In genomic region chr16:53091508-53092211, GRCh38 we compare ENCODE assay signal across 8 cellular contexts. TPM values are rescaled to one million over a fixed set of nuclear protein-coding genes. Genes with fewer than 3 reads are reported as not detected.
DNase-seq lines count a peak whose midpoint lies in the region; ATAC-seq, FAIRE-seq and TF ChIP-seq lines count a peak whose summit lies in the region.

No MANE protein-coding gene starts in this region.

- peaks cover 2% of the 10 kb centered on the region for H3K79me2 ChIP-seq in endothelial cell of umbilical vein (ENCODE audit: control insufficient read depth, insufficient read depth, low read length)

- H4K20me1 ChIP-seq in endothelial cell of umbilical vein (replicated peaks; ENCODE audit: control insufficient read depth, extremely low read depth, insufficient read depth, low read length) = no peaks in the 10 kb centered on the region

- 27% methylated on average over 7 of the region's 7 CpGs for WGBS in urinary bladder

- peak overlapping the region; percentile 44 for H3K4me2 ChIP-seq in endothelial cell of umbilical vein (ENCODE audit: insufficient read depth, low read length)

- H3K9me3 ChIP-seq in endothelial cell of umbilical vein (replicated peaks; ENCODE audit: control insufficient read depth, insufficient read depth, low read length) = no peaks in the 10 kb centered on the region

- CTCF ChIA-PET in endothelial cell of umbilical vein (lab: Charles Lee) = interaction anchor here (0.6 to 5.6 kb wide), 6 partner anchors 8 to 116 kb away, joined by 3 to 31 read pairs (median 8); partner anchors contain the start of gene CHD9

- H2AFZ ChIP-seq in endothelial cell of umbilical vein (ENCODE audit: low read depth, low read length) = peak overlapping the region; percentile 9

- H3K27me3 ChIP-seq in endothelial cell of umbilical vein (ENCODE audit: control insufficient read depth in 2 of 2, insufficient read depth in 2 of 2, low read length in 2 of 2) = no peaks in the 10 kb centered on the region

- no TSS peak for BruUV-seq in endothelial cell of umbilical vein (replicated peaks; lab: Mats Ljungman, UMichigan)

- DNase-seq in DMS 273 (lab: John Stamatoyannopoulos, UW; ENCODE audit: unreplicated experiment) (peak; percentile 99), RPMI7951 (ENCODE audit: low read depth) (peak; percentile 94), endothelial cell of umbilical vein (ENCODE audit: low read depth, low spot score) (peak; percentile 69), middle frontal gyrus (ENCODE audit: extremely low spot score, low spot score) (peak; percentile 77)
- no peak for DNase-seq in activated CD8-positive, alpha-beta memory T cell treated with anti-CD3 and anti-CD28 coated beads, Interleukin-2, amount 50 U/mL, for 48 hours

- H3K9me1 ChIP-seq in endothelial cell of umbilical vein (replicated peaks; ENCODE audit: control insufficient read depth, extremely low read depth, insufficient read depth, low read length) = no peaks in the 10 kb centered on the region

- FAIRE-seq in endothelial cell of umbilical vein (lab: Jason Lieb, UNC) = peak; percentile 55

- H3K27ac ChIP-seq in endothelial cell of umbilical vein (ENCODE audit: insufficient read depth, low read depth, low read length) = peak overlapping the region; percentile 72
- peak overlapping the region; percentile 74 for H3K27ac ChIP-seq in urinary bladder (ENCODE audit: low read depth)

- TF ChIP-seq CTCF in endothelial cell of umbilical vein (IDR thresholded peaks at IDR 0.05; ENCODE audit: extremely low read depth in 1 of 2, insufficient read depth in 1 of 2, low read depth in 1 of 2, low read length in 2 of 2) = no peak

- intact Hi-C loops in endothelial cell of umbilical vein (cut with micrococcal nuclease) = loop anchor here (1.0 to 5.0 kb wide), 4 partner anchors 8 to 426 kb away; no protein-coding TSS in a partner anchor

- TF ChIP-seq POLR2A in endothelial cell of umbilical vein (IDR thresholded peaks at IDR 0.05; ENCODE audit: low read depth, low read length) = no peak

- no peak overlapping the region for H3K4me3 ChIP-seq in endothelial cell of umbilical vein (replicated peaks in 1 of 3; ENCODE audit: insufficient read depth in 1 of 3, low read depth in 1 of 3, low read length in 3 of 3)
- no peak overlapping the region for H3K4me3 ChIP-seq in urinary bladder (ENCODE audit: low read depth, low read length)

- dilution Hi-C loops in endothelial cell of umbilical vein (cut with MboI; ENCODE audit: extremely low pct_ligation_motif_present, low sequenced_read_pairs) = no loop called here

- H3K36me3 ChIP-seq in endothelial cell of umbilical vein (ENCODE audit: control insufficient read depth in 2 of 2, extremely low read depth in 1 of 2, insufficient read depth in 2 of 2, low read length in 2 of 2) = no peaks in the 10 kb centered on the region
- H3K36me3 ChIP-seq in urinary bladder (ENCODE audit: insufficient read depth) = no peaks in the 10 kb centered on the region

- H3K9ac ChIP-seq in endothelial cell of umbilical vein (replicated peaks; ENCODE audit: extremely low read depth, insufficient read depth, low read length) = peak overlapping the region; percentile 19

- peaks cover 40% of the 10 kb centered on the region for H3K4me1 ChIP-seq in endothelial cell of umbilical vein (ENCODE audit: control insufficient read depth, extremely low read depth, insufficient read depth, low read length)
- H3K4me1 ChIP-seq in urinary bladder (ENCODE audit: insufficient read depth) = peaks cover 4% of the 10 kb centered on the region

- peak; percentile 33 for ATAC-seq in GM19397 (IDR thresholded peaks at IDR 0.05; ENCODE audit: unreplicated experiment)
- peak; percentile 66 for ATAC-seq in HG03565 (IDR thresholded peaks at IDR 0.05; ENCODE audit: unreplicated experiment)

- POLR2A ChIA-PET in endothelial cell of umbilical vein (lab: Charles Lee) = interaction anchor here (0.6 to 0.8 kb wide), 2 partner anchors 8 to 9 kb away, joined by 3 to 4 read pairs; no protein-coding TSS in a partner anchor

TF ChIP-seq in endothelial cell of umbilical vein, 7 proteins besides CTCF, POLR2A, EP300 and RAD21:
- TF ChIP-seq POLR2AphosphoS5 (IDR thresholded peaks at IDR 0.05; ENCODE audit: insufficient read depth, low read depth, low read length) (no peak), FOS (IDR thresholded peaks at IDR 0.05; ENCODE audit: borderline replicate concordance, insufficient read depth, low read length) (peak; percentile 15), EZH2 (IDR thresholded peaks at IDR 0.05; ENCODE audit: borderline replicate concordance, low read depth, low read length, severe bottlenecking) (no peak), MYC (IDR thresholded peaks at IDR 0.05; ENCODE audit: low read depth, low read length) (no peak), GATA2 (IDR thresholded peaks at IDR 0.05; ENCODE audit: insufficient read depth, insufficient read length, low read depth, low read length) (no peak), JUN (IDR thresholded peaks at IDR 0.05; ENCODE audit: borderline replicate concordance, insufficient read depth, insufficient read length, low read depth) (peak; percentile 4)

RNA-seq across cellular contexts. Expression of gene CHD9, which starts 36.9 kb away (rescaled TPM):
- total RNA-seq in RPMI7951 (2014; rRNA removed; shearing (Covaris generic)) = 24.6 and 28.8 TPM in 2 replicates
- total RNA-seq in endothelial cell of umbilical vein (59.2 and 62.1 TPM in 2 replicates), urinary bladder (221 TPM)
- polyA plus RNA-seq in endothelial cell of umbilical vein (8.6 and 9.9 TPM in 2 replicates), urinary bladder (16.8 TPM)
- polyA plus RNA-seq in endothelial cell of umbilical vein (2011; cell fraction: cytosol; rRNA removed) = 10.7 and 11.8 TPM in 2 replicates
- polyA plus RNA-seq in endothelial cell of umbilical vein (2011; cell fraction: nucleus; rRNA removed) = 54.6 and 64.1 TPM in 2 replicates
- 21.5 and 28.0 TPM in 2 replicates for polyA plus RNA-seq in endothelial cell of umbilical vein (2012)
- polyA minus RNA-seq in endothelial cell of umbilical vein = 96.2 and 101 TPM in 2 replicates
- 18.7 TPM for polyA minus RNA-seq in endothelial cell of umbilical vein (2011; cell fraction: cytosol; rRNA and poly(A)+ RNA removed)
- polyA minus RNA-seq in endothelial cell of umbilical vein (2011; cell fraction: nucleus; rRNA and poly(A)+ RNA removed) = 134 and 216 TPM in 2 replicates

RNA-seq across cellular contexts. Expression of gene CHD9NB, which starts 39.0 kb away (rescaled TPM):
- total RNA-seq in RPMI7951 (2014; rRNA removed; shearing (Covaris generic)) = not detected in 2 replicates
- total RNA-seq in endothelial cell of umbilical vein (0.66 and 1.7 TPM in 2 replicates), urinary bladder (3.4 TPM)
- polyA plus RNA-seq in endothelial cell of umbilical vein (0.35 and 0.44 TPM in 2 replicates), urinary bladder (1.4 TPM)
- polyA plus RNA-seq in endothelial cell of umbilical vein (2011; cell fraction: cytosol; rRNA removed) = 0.58 TPM in 2 replicates
- 0.94 and 1.2 TPM in 2 replicates for polyA plus RNA-seq in endothelial cell of umbilical vein (2011; cell fraction: nucleus; rRNA removed)
- 0.71 and 1.5 TPM in 2 replicates for polyA plus RNA-seq in endothelial cell of umbilical vein (2012)
- 0.53 and 1.4 TPM in 2 replicates for polyA minus RNA-seq in endothelial cell of umbilical vein
- not detected for polyA minus RNA-seq in endothelial cell of umbilical vein (2011; cell fraction: cytosol; rRNA and poly(A)+ RNA removed)
- 0.72 and 1.3 TPM in 2 replicates for polyA minus RNA-seq in endothelial cell of umbilical vein (2011; cell fraction: nucleus; rRNA and poly(A)+ RNA removed)
